29 cellular contexts compared by ENCODE assay signal in genomic region chr9:8134629-8135028, GRCh38.
"Had no signal": no experiment of that assay in that cellular context is flagged by ENCODE, and none has a peak within 500 bp of the region (broad histone marks: within the 10 kb centered on the region; RNA-seq: fewer than 3 reads in every experiment).

No MANE protein-coding gene starts in this region.

- H3K27ac Mint-ChIP-seq: activated CD4-positive, alpha-beta memory T cell treated with anti-CD3 and anti-CD28 coated beads, Interleukin-2, amount 10 ng/mL, durations not matched to agents 7 days and 5 days; activated CD4-positive, alpha-beta T cell treated with anti-CD3 and anti-CD28 coated beads, Interleukin-2, amount 10 ng/mL, durations not matched to agents 7 days and 5 days; activated naive CD4-positive, alpha-beta T cell treated with anti-CD3 and anti-CD28 coated beads, Interleukin-2, amount 10 ng/mL, durations not matched to agents 7 days and 5 days; activated naive CD4-positive, alpha-beta T cell treated with anti-CD3 and anti-CD28 coated beads, Interleukin-2, amount 50 U/mL, for 72 hours; activated naive CD8-positive, alpha-beta T cell treated with anti-CD3 and anti-CD28 coated beads, Interleukin-2, amount 10 ng/mL, durations not matched to agents 7 days and 5 days; activated T-cell treated with anti-CD3 and anti-CD28 coated beads, Interleukin-2, amount 50 U/mL, for 24 hours; activated T-cell treated with anti-CD3 and anti-CD28 coated beads, Interleukin-2, amount 50 U/mL, for 72 hours; WTC11 had no signal

- H3K36me3 ChIP-seq: ascending aorta, breast epithelium, cardiac muscle cell, esophagus squamous epithelium, gastroesophageal sphincter had no signal

- H3K27me3 ChIP-seq: ascending aorta, breast epithelium, cardiac muscle cell, esophagus squamous epithelium, gastroesophageal sphincter had no signal

- ATAC-seq: activated naive CD4-positive, alpha-beta T cell treated with anti-CD3 and anti-CD28 coated beads, Interleukin-2, amount 50 U/mL, for 72 hours; activated T-cell treated with anti-CD3 and anti-CD28 coated beads, Interleukin-2, amount 50 U/mL, for 72 hours; gastroesophageal sphincter; WTC11 had no signal

- DNase-seq: activated CD4-positive, alpha-beta memory T cell treated with anti-CD3 and anti-CD28 coated beads, Interleukin-2, amount 10 ng/mL, durations not matched to agents 7 days and 5 days; activated CD4-positive, alpha-beta T cell treated with anti-CD3 and anti-CD28 coated beads for 1 hour; activated CD4-positive, alpha-beta T cell treated with anti-CD3 and anti-CD28 coated beads for 4 hours; activated CD4-positive, alpha-beta T cell treated with anti-CD3 and anti-CD28 coated beads, Interleukin-2, amount 10 ng/mL, durations not matched to agents 7 days and 5 days; activated CD4-positive, alpha-beta T cell treated with anti-CD3 and anti-CD28 coated beads, Interleukin-2, amount 50 U/mL, for 4 hours; activated CD8-positive, alpha-beta memory T cell treated with anti-CD3 and anti-CD28 coated beads, Interleukin-2, amount 50 U/mL, for 48 hours; activated gamma-delta T cell; activated naive CD4-positive, alpha-beta T cell; activated naive CD4-positive, alpha-beta T cell treated with anti-CD3 and anti-CD28 coated beads, Interleukin-2, amount 10 ng/mL, durations not matched to agents 7 days and 5 days; activated naive CD8-positive, alpha-beta T cell treated with anti-CD3 and anti-CD28 coated beads, Interleukin-2, amount 10 ng/mL, durations not matched to agents 7 days and 5 days; activated T-cell treated with anti-CD3 and anti-CD28 coated beads for 4 hours; activated T-cell treated with anti-CD3 and anti-CD28 coated beads, Interleukin-2, amount 50 U/mL, for 24 hours; activated T-cell treated with anti-CD3 and anti-CD28 coated beads, Interleukin-2, amount 50 U/mL, for 72 hours; dermis blood vessel endothelial cell; effector CD4-positive, alpha-beta T cell; esophagus squamous epithelium; foreskin melanocyte; T-helper 2 cell had no signal

- H3K27ac ChIP-seq: ascending aorta, breast epithelium, cardiac muscle cell, coronary artery, epithelial cell of prostate, esophagus squamous epithelium, gastroesophageal sphincter, VCaP had no signal

- H3K36me3 Mint-ChIP-seq: activated naive CD4-positive, alpha-beta T cell treated with anti-CD3 and anti-CD28 coated beads, Interleukin-2, amount 10 ng/mL, durations not matched to agents 7 days and 5 days; activated naive CD4-positive, alpha-beta T cell treated with anti-CD3 and anti-CD28 coated beads, Interleukin-2, amount 50 U/mL, for 72 hours; activated naive CD8-positive, alpha-beta T cell treated with anti-CD3 and anti-CD28 coated beads, Interleukin-2, amount 10 ng/mL, durations not matched to agents 7 days and 5 days; brain; WTC11 had no signal

- H3K4me3 Mint-ChIP-seq: activated CD4-positive, alpha-beta memory T cell treated with anti-CD3 and anti-CD28 coated beads, Interleukin-2, amount 10 ng/mL, durations not matched to agents 7 days and 5 days; activated CD4-positive, alpha-beta T cell treated with anti-CD3 and anti-CD28 coated beads, Interleukin-2, amount 10 ng/mL, durations not matched to agents 7 days and 5 days; activated naive CD4-positive, alpha-beta T cell treated with anti-CD3 and anti-CD28 coated beads, Interleukin-2, amount 10 ng/mL, durations not matched to agents 7 days and 5 days; activated naive CD8-positive, alpha-beta T cell treated with anti-CD3 and anti-CD28 coated beads, Interleukin-2, amount 10 ng/mL, durations not matched to agents 7 days and 5 days; activated T-cell treated with anti-CD3 and anti-CD28 coated beads, Interleukin-2, amount 50 U/mL, for 24 hours; activated T-cell treated with anti-CD3 and anti-CD28 coated beads, Interleukin-2, amount 50 U/mL, for 72 hours; brain; central memory CD8-positive, alpha-beta T cell; WTC11 had no signal

- H3K4me1 Mint-ChIP-seq: activated CD4-positive, alpha-beta memory T cell treated with anti-CD3 and anti-CD28 coated beads, Interleukin-2, amount 10 ng/mL, durations not matched to agents 7 days and 5 days; activated CD4-positive, alpha-beta T cell treated with anti-CD3 and anti-CD28 coated beads, Interleukin-2, amount 10 ng/mL, durations not matched to agents 7 days and 5 days; activated naive CD4-positive, alpha-beta T cell treated with anti-CD3 and anti-CD28 coated beads, Interleukin-2, amount 10 ng/mL, durations not matched to agents 7 days and 5 days; activated naive CD8-positive, alpha-beta T cell treated with anti-CD3 and anti-CD28 coated beads, Interleukin-2, amount 10 ng/mL, durations not matched to agents 7 days and 5 days; central memory CD8-positive, alpha-beta T cell had no signal

- H3K4me1 ChIP-seq: ascending aorta, breast epithelium, esophagus squamous epithelium, gastroesophageal sphincter had no signal

- H3K9me3 ChIP-seq: ascending aorta, breast epithelium, esophagus squamous epithelium, gastroesophageal sphincter had no signal

- H3K27me3 Mint-ChIP-seq: activated CD4-positive, alpha-beta memory T cell treated with anti-CD3 and anti-CD28 coated beads, Interleukin-2, amount 10 ng/mL, durations not matched to agents 7 days and 5 days; activated CD4-positive, alpha-beta T cell treated with anti-CD3 and anti-CD28 coated beads, Interleukin-2, amount 10 ng/mL, durations not matched to agents 7 days and 5 days; activated naive CD4-positive, alpha-beta T cell treated with anti-CD3 and anti-CD28 coated beads, Interleukin-2, amount 10 ng/mL, durations not matched to agents 7 days and 5 days; activated naive CD8-positive, alpha-beta T cell treated with anti-CD3 and anti-CD28 coated beads, Interleukin-2, amount 10 ng/mL, durations not matched to agents 7 days and 5 days; activated T-cell treated with anti-CD3 and anti-CD28 coated beads, Interleukin-2, amount 50 U/mL, for 24 hours; central memory CD8-positive, alpha-beta T cell had no signal

- H3K4me3 ChIP-seq: ascending aorta, breast epithelium, cardiac muscle cell, coronary artery, esophagus squamous epithelium, gastroesophageal sphincter had no signal

- H3K9me3 Mint-ChIP-seq: activated CD4-positive, alpha-beta memory T cell treated with anti-CD3 and anti-CD28 coated beads, Interleukin-2, amount 10 ng/mL, durations not matched to agents 7 days and 5 days; activated CD4-positive, alpha-beta T cell treated with anti-CD3 and anti-CD28 coated beads, Interleukin-2, amount 10 ng/mL, durations not matched to agents 7 days and 5 days; activated naive CD4-positive, alpha-beta T cell treated with anti-CD3 and anti-CD28 coated beads, Interleukin-2, amount 10 ng/mL, durations not matched to agents 7 days and 5 days; activated naive CD4-positive, alpha-beta T cell treated with anti-CD3 and anti-CD28 coated beads, Interleukin-2, amount 50 U/mL, for 72 hours; activated naive CD8-positive, alpha-beta T cell treated with anti-CD3 and anti-CD28 coated beads, Interleukin-2, amount 10 ng/mL, durations not matched to agents 7 days and 5 days; activated T-cell treated with anti-CD3 and anti-CD28 coated beads, Interleukin-2, amount 50 U/mL, for 24 hours; activated T-cell treated with anti-CD3 and anti-CD28 coated beads, Interleukin-2, amount 50 U/mL, for 72 hours; brain; central memory CD8-positive, alpha-beta T cell had no signal
